In genomic region chr5:119336262-119336661, GRCh38 we compare ENCODE assay signal across 1 cellular context.
TF ChIP-seq lines count a peak whose summit lies in the region.

No MANE protein-coding gene starts in this region.

TF ChIP-seq in GM12878, 131 proteins besides CTCF, POLR2A, EP300 and RAD21 (continued from another document):
- TF ChIP-seq PKNOX1 (IDR thresholded peaks at IDR 0.05): no peak
- TF ChIP-seq MTA2 (IDR thresholded peaks at IDR 0.05; ENCODE audit: low read depth): no peak
- TF ChIP-seq IKZF1 (conservative IDR thresholded peaks at IDR 0.05): 0 out of 2 replicates have a peak, but pooled peaks have one; percentile 25
- no peak for TF ChIP-seq MEF2A (IDR thresholded peaks at IDR 0.05; ENCODE audit: insufficient read depth, low read depth, low read length)
- TF ChIP-seq KLF5 (IDR thresholded peaks at IDR 0.05; ENCODE audit: partially characterized antibody): no peak
- TF ChIP-seq E2F8 (IDR thresholded peaks at IDR 0.05; ENCODE audit: low read depth, partially characterized antibody): no peak
- no peak for TF ChIP-seq MXI1 (IDR thresholded peaks at IDR 0.05; ENCODE audit: low read depth, low read length)
